Comparison of ENCODE assay signal across 20 cellular contexts in the genomic region with DNA sequence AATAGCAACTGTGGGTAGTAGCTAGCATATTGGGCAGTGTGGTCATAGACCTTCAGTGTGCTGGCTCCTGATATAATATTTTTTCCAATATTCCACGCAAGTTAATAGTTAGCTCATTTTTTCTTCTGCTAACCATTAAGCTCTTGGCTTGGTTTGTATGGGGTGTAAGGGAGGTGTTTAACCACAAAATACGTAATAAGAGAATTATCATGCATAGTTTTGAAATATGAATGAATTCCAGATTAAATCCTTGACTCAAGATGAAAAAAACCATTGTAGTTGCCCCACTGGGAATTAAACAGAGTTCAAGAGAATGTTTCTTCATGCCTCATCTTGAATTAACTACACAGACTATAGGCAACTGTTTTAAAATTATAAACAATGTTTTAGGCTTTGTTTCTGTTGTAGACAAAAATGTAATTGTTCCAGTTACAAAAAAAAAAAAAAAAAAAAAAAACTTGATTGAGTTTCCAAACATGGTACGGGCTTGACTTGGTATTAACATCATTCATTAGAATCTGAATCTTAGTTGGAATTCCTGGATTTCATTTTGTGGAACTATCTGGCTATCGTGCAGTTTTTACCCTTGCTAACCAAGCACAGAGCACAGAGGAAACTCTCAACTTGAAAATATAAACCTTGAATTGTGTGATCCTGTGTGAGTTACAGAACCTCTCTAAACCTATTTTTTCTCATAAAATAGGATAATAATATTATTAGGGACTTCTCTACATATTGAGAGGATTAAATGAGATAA. TPM values are rescaled to one million over a fixed set of nuclear protein-coding genes. Genes with fewer than 3 reads are reported as not detected.
A peak's percentile ranks its signal among the peaks of the same experiment; 100 is the strongest.
DNase-seq lines count a peak whose midpoint lies in the region; ATAC-seq and TF ChIP-seq lines count a peak whose summit lies in the region.
"Had no signal": no experiment of that assay in that cellular context is flagged by ENCODE, and none has a peak within 500 bp of the region (broad histone marks: within the 10 kb centered on the region; RNA-seq: fewer than 3 reads in every experiment).

No MANE protein-coding gene starts in this region.

- H2AFZ ChIP-seq in fibroblast of lung (ENCODE audit: low read length): no peak overlapping the region
- no peak overlapping the region for H2AFZ ChIP-seq in PC-9

- no peaks in the 10 kb centered on the region for H3K4me1 Mint-ChIP-seq in activated CD8-positive, alpha-beta memory T cell treated with anti-CD3 and anti-CD28 coated beads, Interleukin-2, amount 10 ng/mL, durations not matched to agents 7 days and 5 days
- H3K4me1 Mint-ChIP-seq: activated CD4-positive, alpha-beta T cell treated with anti-CD3 and anti-CD28 coated beads for 36 hours had no signal

- TF ChIP-seq CTCF in fibroblast of lung (conservative IDR thresholded peaks at IDR 0.05 in 1 of 2, IDR thresholded peaks at IDR 0.05 in 1 of 2; ENCODE audit: low read depth in 1 of 2, low read length in 2 of 2) (no peak), left lung (IDR thresholded peaks at IDR 0.05) (no peak), GM13977 (IDR thresholded peaks at IDR 0.05; ENCODE audit: extremely low read depth, insufficient read depth, missing control alignments) (no peak), PC-9 (conservative IDR thresholded peaks at IDR 0.05) (no peak)

- H3K27ac Mint-ChIP-seq in activated CD8-positive, alpha-beta memory T cell treated with anti-CD3 and anti-CD28 coated beads, Interleukin-2, amount 10 ng/mL, durations not matched to agents 7 days and 5 days: no peak overlapping the region
- H3K27ac Mint-ChIP-seq: activated CD4-positive, alpha-beta T cell treated with anti-CD3 and anti-CD28 coated beads for 36 hours had no signal

- H3K9me3 Mint-ChIP-seq in activated CD8-positive, alpha-beta memory T cell treated with anti-CD3 and anti-CD28 coated beads, Interleukin-2, amount 10 ng/mL, durations not matched to agents 7 days and 5 days (ENCODE audit: low read depth): no peaks in the 10 kb centered on the region

- H3K4me3 Mint-ChIP-seq in activated CD8-positive, alpha-beta memory T cell treated with anti-CD3 and anti-CD28 coated beads, Interleukin-2, amount 10 ng/mL, durations not matched to agents 7 days and 5 days: no peak overlapping the region
- H3K4me3 Mint-ChIP-seq: activated CD4-positive, alpha-beta T cell treated with anti-CD3 and anti-CD28 coated beads for 36 hours had no signal

- H3K4me2 ChIP-seq in fibroblast of lung (ENCODE audit: extremely low read depth, insufficient read depth, low read length) (no peak overlapping the region), PC-9 (no peak overlapping the region)

- ATAC-seq in left lung: peak; percentile 35
- no peak for ATAC-seq in HG03439 (IDR thresholded peaks at IDR 0.05; ENCODE audit: unreplicated experiment)
- ATAC-seq in activated CD8-positive, alpha-beta memory T cell treated with anti-CD3 and anti-CD28 coated beads, Interleukin-2, amount 10 ng/mL, durations not matched to agents 7 days and 5 days: no peak
- ATAC-seq: activated CD4-positive, alpha-beta T cell treated with anti-CD3 and anti-CD28 coated beads for 36 hours had no signal

- no TSS peak for BruUV-seq in PC-9 (replicated peaks; lab: Mats Ljungman, UMichigan)

- intact Hi-C loops in left lung (cut with DNase I): no loop called here
- intact Hi-C loops in PC-9 (cut with micrococcal nuclease; ENCODE audit: unreplicated experiment): no loop called here

- H3K9me2 ChIP-seq in PC-9 (ENCODE audit: insufficient read depth): no peaks in the 10 kb centered on the region

- H3K4me3 ChIP-seq in fibroblast of lung (replicated peaks in 1 of 4; ENCODE audit: control extremely low read depth in 1 of 4, insufficient read depth in 1 of 4, low read depth in 3 of 4, low read length in 4 of 4): no peak overlapping the region
- H3K4me3 ChIP-seq in left lung: no peak overlapping the region
- H3K4me3 ChIP-seq in PC-9: no peak overlapping the region
- H3K4me3 ChIP-seq: ascending aorta, sigmoid colon, vagina had no signal

- no peaks in the 10 kb centered on the region for H3K79me2 ChIP-seq in fibroblast of lung (ENCODE audit: control insufficient read depth, insufficient read depth, low read length)
- H3K79me2 ChIP-seq in PC-9 (ENCODE audit: low read depth): no peaks in the 10 kb centered on the region

- H3K36me3 ChIP-seq in fibroblast of lung (ENCODE audit: control insufficient read depth, insufficient read depth, low read length) (no peaks in the 10 kb centered on the region), left lung (no peaks in the 10 kb centered on the region), PC-9 (ENCODE audit: low read depth) (no peaks in the 10 kb centered on the region)
- H3K36me3 ChIP-seq: ascending aorta, sigmoid colon, vagina had no signal

- H3K9me3 ChIP-seq in fibroblast of lung (ENCODE audit: control insufficient read depth, insufficient read depth, low read depth, low read length) (no peaks in the 10 kb centered on the region), left lung (no peaks in the 10 kb centered on the region), PC-9 (ENCODE audit: insufficient read depth, low read depth) (no peaks in the 10 kb centered on the region)
- H3K9me3 ChIP-seq: ascending aorta, sigmoid colon, vagina had no signal

- H3K9ac ChIP-seq in fibroblast of lung (ENCODE audit: insufficient read depth, low read length): no peak overlapping the region

- DNase-seq in AG08395 (ENCODE audit: low spot score) (peak; percentile 67), LHCN-M2 (ENCODE audit: low read depth) (peak; percentile 84), fibroblast of lung (ENCODE audit: low read depth in 2 of 2) (peak; percentile 65 to 82), left lung (no peak), GM13977 (ENCODE audit: low spot score) (no peak), PC-9 (no peak)
- DNase-seq in activated CD8-positive, alpha-beta memory T cell treated with anti-CD3 and anti-CD28 coated beads, Interleukin-2, amount 10 ng/mL, durations not matched to agents 7 days and 5 days: no peak
- DNase-seq: activated CD4-positive, alpha-beta T cell treated with anti-CD3 and anti-CD28 coated beads for 36 hours; activated CD8-positive, alpha-beta memory T cell treated with anti-CD3 and anti-CD28 coated beads, Interleukin-2, amount 50 U/mL, for 4 hours; activated gamma-delta T cell treated with Interleukin-2 at 50 U/mL for 16 hours; cortex of kidney; GDM1; kidney glomerular epithelial cell; NCI-H1092; NCI-H69; sigmoid colon; stimulated activated CD4-positive, alpha-beta T cell treated with anti-CD3 and anti-CD28 coated beads, Interleukin-2, amount 100 ng/mL, for 24 hours had no signal

- POLR2A ChIA-PET in PC-9 (lab: Charles Lee; ENCODE audit: unreplicated experiment): no interaction called here

- CTCF ChIA-PET in PC-9 (lab: Charles Lee): no interaction called here
- CTCF ChIA-PET in activated CD8-positive, alpha-beta memory T cell treated with anti-CD3 and anti-CD28 coated beads, Interleukin-2, amount 10 ng/mL, durations not matched to agents 7 days and 5 days (lab: Charles Lee): no interaction called here

- in situ Hi-C loops in GM13977 (cut with MboI; ENCODE audit: low pct_unique_long_range_greater_than_20kb, low sequenced_read_pairs, unreplicated experiment): no loop called here

- no peak overlapping the region for H3K27ac ChIP-seq in fibroblast of lung (ENCODE audit: insufficient read depth, low read length)
- H3K27ac ChIP-seq in left lung: no peak overlapping the region
- H3K27ac ChIP-seq in PC-9: no peak overlapping the region
- H3K27ac ChIP-seq: ascending aorta, sigmoid colon, vagina had no signal

- H3K36me3 Mint-ChIP-seq in activated CD8-positive, alpha-beta memory T cell treated with anti-CD3 and anti-CD28 coated beads, Interleukin-2, amount 10 ng/mL, durations not matched to agents 7 days and 5 days: no peaks in the 10 kb centered on the region

- H3K27me3 ChIP-seq in fibroblast of lung (ENCODE audit: control insufficient read depth, insufficient read depth, low read length) (no peaks in the 10 kb centered on the region), left lung (no peaks in the 10 kb centered on the region), PC-9 (ENCODE audit: insufficient read depth, low read depth) (no peaks in the 10 kb centered on the region)
- H3K27me3 ChIP-seq: ascending aorta, sigmoid colon, vagina had no signal

- H3F3A ChIP-seq in PC-9 (ENCODE audit: insufficient read depth, low read depth): no peaks in the 10 kb centered on the region

- no peaks in the 10 kb centered on the region for H4K20me1 ChIP-seq in fibroblast of lung (ENCODE audit: control insufficient read depth, extremely low read depth, insufficient read depth, low read length)
- no peaks in the 10 kb centered on the region for H4K20me1 ChIP-seq in PC-9 (ENCODE audit: insufficient read depth)

- no peaks in the 10 kb centered on the region for H3K27me3 Mint-ChIP-seq in activated CD8-positive, alpha-beta memory T cell treated with anti-CD3 and anti-CD28 coated beads, Interleukin-2, amount 10 ng/mL, durations not matched to agents 7 days and 5 days
- H3K27me3 Mint-ChIP-seq: activated CD4-positive, alpha-beta T cell treated with anti-CD3 and anti-CD28 coated beads for 36 hours had no signal

- peaks cover 3% of the 10 kb centered on the region for H3K4me1 ChIP-seq in fibroblast of lung (ENCODE audit: control insufficient read depth, extremely low read depth, insufficient read depth, low read length)
- H3K4me1 ChIP-seq in left lung: peaks cover 1 to 5% of the 10 kb centered on the region in 2 donors
- H3K4me1 ChIP-seq in PC-9 (replicated peaks; ENCODE audit: insufficient read depth): no peaks in the 10 kb centered on the region
- H3K4me1 ChIP-seq: ascending aorta, vagina had no signal

RNA-seq across cellular contexts. Expression of a gene that starts 28.4 kb away (rescaled TPM):
- 2.0 and 2.9 TPM in 2 replicates for total RNA-seq in LHCN-M2 (2014; rRNA removed)
- polyA plus RNA-seq in LHCN-M2 (2012): 21.9 TPM
- total RNA-seq in fibroblast of lung: 1.5 and 2.3 TPM in 2 replicates
- 1.2 and 1.4 TPM in 2 replicates for polyA plus RNA-seq in fibroblast of lung
- polyA plus RNA-seq in fibroblast of lung (2012): 0.75 and 1.5 TPM in 2 replicates
- 0.39 TPM in 1 of 2 replicates, not detected in the other for polyA minus RNA-seq in fibroblast of lung (ENCODE audit: low replicate concordance)
- total RNA-seq in left lung: 10 to 100 TPM in 1 of 2 donors, 1 to 10 TPM in 1; 4.1 to 39.0 TPM
- 0.33 TPM in 1 of 2 replicates, not detected in the other for total RNA-seq in PC-9 (2021)
- total RNA-seq in activated CD8-positive, alpha-beta memory T cell treated with anti-CD3 and anti-CD28 coated beads, Interleukin-2, amount 10 ng/mL, durations not matched to agents 7 days and 5 days: not detected
- total RNA-seq: activated CD4-positive, alpha-beta T cell treated with anti-CD3 and anti-CD28 coated beads for 36 hours had no signal

RNA-seq across cellular contexts. Expression of a gene that starts 44.5 kb away (rescaled TPM):
- total RNA-seq in LHCN-M2 (2014; rRNA removed) (not detected in 2 replicates), fibroblast of lung (not detected in 2 replicates), left lung (not detected), PC-9 (2021) (not detected in 2 replicates)
- polyA plus RNA-seq in LHCN-M2 (2012): not detected
- not detected in 2 replicates for polyA plus RNA-seq in fibroblast of lung
- polyA plus RNA-seq in fibroblast of lung (2012): 0.31 TPM in 1 of 2 replicates, not detected in the other
- polyA minus RNA-seq in fibroblast of lung (ENCODE audit: low replicate concordance): not detected in 2 replicates
- not detected for total RNA-seq in activated CD8-positive, alpha-beta memory T cell treated with anti-CD3 and anti-CD28 coated beads, Interleukin-2, amount 10 ng/mL, durations not matched to agents 7 days and 5 days
- total RNA-seq: activated CD4-positive, alpha-beta T cell treated with anti-CD3 and anti-CD28 coated beads for 36 hours; ascending aorta; sigmoid colon; vagina had no signal
- polyA plus RNA-seq: sigmoid colon had no signal

Comparison
In these comparisons a context has a peak if more than half of its experiments do, and no peak if none do; other contexts are left out.
1. DNase-seq: peak in AG08395 (single experiment), LHCN-M2 (single experiment) and fibroblast of lung (2 of 2); none in left lung (0 of 2), GM13977 (single experiment), PC-9 (0 of 2) and activated CD8-positive, alpha-beta memory T cell treated with anti-CD3 and anti-CD28 coated beads, Interleukin-2, amount 10 ng/mL, durations not matched to agents 7 days and 5 days (single experiment).